32 cellular contexts compared by ENCODE assay signal in genomic region chr15:27137127-27137526, GRCh38.
"Had no signal": no experiment of that assay in that cellular context is flagged by ENCODE, and none has a peak within 500 bp of the region (broad histone marks: within the 10 kb centered on the region; RNA-seq: fewer than 3 reads in every experiment).

No MANE protein-coding gene starts in this region.

- H3K36me3 Mint-ChIP-seq: stimulated activated memory B cell treated with anti-CD40 and anti-IgM and Interleukin-4, amounts not matched to agents 10 μg/mL and 1 μg/mL and 100 μg/mL, for 72 hours; type B pancreatic cell had no signal

- H2AFZ ChIP-seq: parathyroid adenoma had no signal

- H3K27ac Mint-ChIP-seq: naive thymus-derived CD4-positive, alpha-beta T cell; natural killer cell; nephron; progenitor cell of endocrine pancreas; stimulated activated memory B cell treated with anti-CD40 and anti-IgM and Interleukin-4, amounts not matched to agents 10 μg/mL and 1 μg/mL and 100 μg/mL, for 72 hours; stimulated activated naive CD8-positive, alpha-beta T cell treated with anti-CD3 and anti-CD28 coated beads, Interleukin-15, amount 100 ng/mL, for 72 hours; type B pancreatic cell had no signal

- H3K4me3 Mint-ChIP-seq: naive thymus-derived CD4-positive, alpha-beta T cell; natural killer cell; nephron; stimulated activated memory B cell treated with anti-CD40 and anti-IgM and Interleukin-4, amounts not matched to agents 10 μg/mL and 1 μg/mL and 100 μg/mL, for 72 hours; stimulated activated naive CD8-positive, alpha-beta T cell treated with anti-CD3 and anti-CD28 coated beads, Interleukin-15, amount 100 ng/mL, for 72 hours; type B pancreatic cell had no signal

- H3K9me3 Mint-ChIP-seq: type B pancreatic cell had no signal

- ATAC-seq: naive thymus-derived CD4-positive, alpha-beta T cell; natural killer cell; psoas muscle; right cardiac atrium; sciatic nerve; stimulated activated memory B cell treated with anti-CD40 and anti-IgM and Interleukin-4, amounts not matched to agents 10 μg/mL and 1 μg/mL and 100 μg/mL, for 72 hours; stimulated activated naive CD8-positive, alpha-beta T cell treated with anti-CD3 and anti-CD28 coated beads, Interleukin-15, amount 100 ng/mL, for 72 hours; stimulated activated naive CD8-positive, alpha-beta T cell treated with anti-CD3 and anti-CD28 coated beads, Interleukin-15, Interleukin-2, amounts not matched to agents 100 U/mL and 50 U/mL, for 24 hours; upper lobe of right lung had no signal

- H3K4me2 ChIP-seq: smooth muscle cell had no signal

- H3K27me3 Mint-ChIP-seq: progenitor cell of endocrine pancreas; stimulated activated memory B cell treated with anti-CD40 and anti-IgM and Interleukin-4, amounts not matched to agents 10 μg/mL and 1 μg/mL and 100 μg/mL, for 72 hours had no signal

- H3K4me1 Mint-ChIP-seq: naive thymus-derived CD4-positive, alpha-beta T cell; natural killer cell; stimulated activated memory B cell treated with anti-CD40 and anti-IgM and Interleukin-4, amounts not matched to agents 10 μg/mL and 1 μg/mL and 100 μg/mL, for 72 hours; stimulated activated naive CD8-positive, alpha-beta T cell treated with anti-CD3 and anti-CD28 coated beads, Interleukin-15, amount 100 ng/mL, for 72 hours had no signal

- H3K9ac ChIP-seq: parathyroid adenoma had no signal

- H3K4me1 ChIP-seq: parathyroid adenoma, psoas muscle, suprapubic skin, testis, tibial artery, transverse colon, upper lobe of right lung, uterus had no signal

- H3K79me2 ChIP-seq: parathyroid adenoma had no signal

- H3K9me3 ChIP-seq: neutrophil, ovary, psoas muscle, suprapubic skin, testis, tibial artery, transverse colon, upper lobe of right lung, uterus had no signal

- H3K4me3 ChIP-seq: ovary, psoas muscle, skin epidermis, smooth muscle cell, spleen, suprapubic skin, testis, tibial artery, transverse colon, upper lobe of right lung, uterus had no signal

- H3K27me3 ChIP-seq: neutrophil, ovary, spleen, suprapubic skin, testis, tibial artery, transverse colon, upper lobe of right lung, uterus had no signal

- H3K27ac ChIP-seq: neutrophil, ovary, parathyroid adenoma, psoas muscle, skin epidermis, spleen, suprapubic skin, testis, tibial artery, transverse colon, upper lobe of right lung, uterus had no signal

- H3K36me3 ChIP-seq: neutrophil, ovary, spleen, suprapubic skin, tibial artery, transverse colon, upper lobe of right lung, uterus had no signal

- DNase-seq: naive thymus-derived CD4-positive, alpha-beta T cell; natural killer cell; nucleus accumbens; ovary; posterior cingulate gyrus; psoas muscle; right cardiac atrium; spleen; stimulated activated CD4-positive, alpha-beta T cell treated with anti-CD3 and anti-CD28 coated beads, Interleukin-12 subunit alpha, Interleukin-12 subunit beta, amount 100 ng/mL, for 4 hours; stimulated activated CD4-positive, alpha-beta T cell treated with anti-CD3 and anti-CD28 coated beads, Interleukin-1b, Interleukin-23, amount 100 ng/mL, for 48 hours; stimulated activated CD4-positive, alpha-beta T cell treated with anti-CD3 and anti-CD28 coated beads, Interleukin-4, amount 100 ng/mL, for 1 hour; stimulated activated CD4-positive, alpha-beta T cell treated with anti-CD3 and anti-CD28 coated beads, Interleukin-4, amount 100 ng/mL, for 4 hours; stimulated activated CD8-positive, alpha-beta memory T cell treated with anti-CD3 and anti-CD28 coated beads, Interleukin-4, amount 100 ng/mL, for 48 hours; stimulated activated naive CD4-positive, alpha-beta T cell; stimulated activated naive CD8-positive, alpha-beta T cell treated with anti-CD3 and anti-CD28 coated beads, Interleukin-15, amount 100 ng/mL, for 72 hours; stimulated activated naive CD8-positive, alpha-beta T cell treated with anti-CD3 and anti-CD28 coated beads, Interleukin-15, Interleukin-2, amounts not matched to agents 100 U/mL and 50 U/mL, for 24 hours; substantia nigra; testis; tibial artery; transverse colon; upper lobe of right lung; uterus had no signal
